ENCODE assay signal across 8 cellular contexts in genomic region chr4:123564758-123565346, GRCh38.
DNase-seq lines count a peak whose midpoint lies in the region; ATAC-seq and TF ChIP-seq lines count a peak whose summit lies in the region.

No MANE protein-coding gene starts in this region.

- no peaks in the 10 kb centered on the region for H3K36me3 Mint-ChIP-seq in MCF 10A (ENCODE audit: insufficient read depth, unreplicated experiment)

- no peaks in the 10 kb centered on the region for H3K27me3 ChIP-seq in A673 (replicated peaks; ENCODE audit: insufficient read depth, low read depth, low read length, poor library complexity)

- POLR2A ChIA-PET in A673 (lab: Charles Lee; ENCODE audit: low non-redundant PET) (no interaction called here), MCF 10A (lab: Yijun Ruan, JAX) (interaction anchor here (0.9 to 2.3 kb wide), 2 partner anchors 10 to 11 kb away, joined by 3 to 7 read pairs; no protein-coding TSS in a partner anchor)

- ATAC-seq in HG02798 (IDR thresholded peaks at IDR 0.05; ENCODE audit: poor library complexity, unreplicated experiment), result peak; percentile 100
- peak; percentile 100 for ATAC-seq in left colon

- H3K4me3 ChIP-seq in A673 (ENCODE audit: low read depth, low read length, poor library complexity, severe bottlenecking), result no peak overlapping the region

- peaks cover 7% of the 10 kb centered on the region for H3K4me1 Mint-ChIP-seq in MCF 10A (ENCODE audit: insufficient read depth, unreplicated experiment)

- TF ChIP-seq CTCF in A673 (conservative IDR thresholded peaks at IDR 0.05; ENCODE audit: low read depth, low read length), result peak; percentile 97
- TF ChIP-seq CTCF in GM13977 (IDR thresholded peaks at IDR 0.05; ENCODE audit: extremely low read depth, insufficient read depth, missing control alignments), result peak; percentile 89
- peak; percentile 55 for TF ChIP-seq CTCF in MCF 10A (IDR thresholded peaks at IDR 0.05; ENCODE audit: unreplicated experiment)

- BruUV-seq in A673 (replicated peaks; lab: Mats Ljungman, UMichigan) (no TSS peak), MCF 10A (replicated peaks; lab: Mats Ljungman, UMichigan) (no TSS peak)

- CTCF ChIA-PET in A673 (lab: Charles Lee) (interaction anchor here (0.6 kb wide), 2 partner anchors 10 to 437 kb away, joined by 3 read pairs; no protein-coding TSS in a partner anchor), MCF 10A (lab: Yijun Ruan, JAX) (interaction anchor here (0.6 to 3.4 kb wide), 17 partner anchors 10 to 481 kb away, joined by 3 to 34 read pairs (median 4); no protein-coding TSS in a partner anchor)

- no peak overlapping the region for H3K4me3 Mint-ChIP-seq in MCF 10A (ENCODE audit: unreplicated experiment)

- no peaks in the 10 kb centered on the region for H3K9me3 ChIP-seq in A673 (ENCODE audit: low read depth, low read length, poor library complexity, severe bottlenecking)

- intact Hi-C loops in A673 (cut with micrococcal nuclease; ENCODE audit: unreplicated experiment), result loop anchor here (2.0 to 10.0 kb wide), 4 partner anchors 90 to 547 kb away; no protein-coding TSS in a partner anchor
- intact Hi-C loops in MCF 10A (cut with micrococcal nuclease), result loop anchor here (1.0 to 10.0 kb wide), 4 partner anchors 96 to 700 kb away; no protein-coding TSS in a partner anchor
- intact Hi-C loops in left colon (cut with DNase I, micrococcal nuclease), result no loop called here

- H3K27ac ChIP-seq in A673 (ENCODE audit: low read depth, low read length, poor library complexity, severe bottlenecking), result no peak overlapping the region

- DNase-seq in A673 (ENCODE audit: low spot score), result peak; percentile 85
- DNase-seq in GM13977 (ENCODE audit: low spot score), result peak; percentile 79
- DNase-seq in NCI-H1105 treated with DMSO at 0.1 percent for 48 hours (lab: John Stamatoyannopoulos, UW), result peak; percentile 27
- peak; percentile 28 for DNase-seq in T follicular helper cell (ENCODE audit: low read depth)
- DNase-seq in MCF 10A (ENCODE audit: unreplicated experiment), result peak; percentile 86
- DNase-seq in left colon, result peak; percentile 48 to 69
- peak; percentile 5 to 11 for DNase-seq in stimulated activated CD8-positive, alpha-beta memory T cell treated with anti-CD3 and anti-CD28 coated beads, Interleukin-4, amount 100 ng/mL, for 1 hour (ENCODE audit: low read depth in 2 of 2, low spot score in 1 of 2)

- no peaks in the 10 kb centered on the region for H3K9me3 Mint-ChIP-seq in MCF 10A (ENCODE audit: unreplicated experiment)

- no peaks in the 10 kb centered on the region for H3K4me1 ChIP-seq in A673 (ENCODE audit: insufficient read depth, low read length, poor library complexity, severe bottlenecking)

- in situ Hi-C loops in GM13977 (cut with MboI; ENCODE audit: low pct_unique_long_range_greater_than_20kb, low sequenced_read_pairs, unreplicated experiment), result no loop called here

- H3K36me3 ChIP-seq in A673 (ENCODE audit: insufficient read depth, low read length, poor library complexity, severe bottlenecking), result no peaks in the 10 kb centered on the region

- no peak overlapping the region for H3K27ac Mint-ChIP-seq in MCF 10A (ENCODE audit: low read depth, unreplicated experiment)

- H3K27me3 Mint-ChIP-seq in MCF 10A (ENCODE audit: insufficient read depth, unreplicated experiment), result no peaks in the 10 kb centered on the region

Comparison
In these comparisons a context has a peak if more than half of its experiments do, and no peak if none do; other contexts are left out.
1. DNase-seq: peak in every context shown above with its lines; median percentile 86 in MCF 10A; 85 in A673; 79 in GM13977; 58 in left colon; 28 in T follicular helper cell; 27 in NCI-H1105 treated with DMSO at 0.1 percent for 48 hours; 8 in stimulated activated CD8-positive, alpha-beta memory T cell treated with anti-CD3 and anti-CD28 coated beads, Interleukin-4, amount 100 ng/mL, for 1 hour.
2. intact Hi-C loops: an anchor here in A673 (2.0 to 10.0 kb wide) and MCF 10A (1.0 to 10.0 kb wide); none called in left colon.